14 cellular contexts compared by ENCODE assay signal in the genomic region with DNA sequence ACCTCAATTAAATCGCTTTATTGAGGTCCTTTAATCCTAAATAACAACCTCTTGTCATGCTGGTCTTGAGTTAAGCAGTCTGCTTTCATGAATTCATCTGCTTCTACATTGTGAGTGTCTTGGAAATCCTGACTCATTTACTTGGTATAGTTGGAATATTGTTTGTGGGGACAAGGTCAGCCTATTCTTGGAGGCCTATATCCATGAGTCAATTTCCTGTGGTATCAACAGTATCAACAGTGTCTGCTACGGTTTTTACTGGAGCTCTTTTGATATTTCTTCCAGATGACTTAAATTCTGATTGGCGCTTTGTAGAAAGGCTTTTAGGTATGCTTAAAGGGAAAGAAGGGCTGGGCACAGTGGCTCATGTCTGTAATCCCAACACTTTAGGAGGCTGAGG.
A peak's percentile ranks its signal among the peaks of the same experiment; 100 is the strongest.
DNase-seq lines count a peak whose midpoint lies in the region; ATAC-seq and TF ChIP-seq lines count a peak whose summit lies in the region.
"Had no signal": no experiment of that assay in that cellular context is flagged by ENCODE, and none has a peak within 500 bp of the region (broad histone marks: within the 10 kb centered on the region; RNA-seq: fewer than 3 reads in every experiment).

No MANE protein-coding gene starts in this region.

- H3K4me1 Mint-ChIP-seq in HFFc6 (ENCODE audit: low read depth) (peaks cover 46% of the 10 kb centered on the region), immature natural killer cell (peaks cover 71 to 88% of the 10 kb centered on the region in 2 donors), GM23338 (peaks cover 13% of the 10 kb centered on the region)
- H3K4me1 Mint-ChIP-seq in activated CD4-positive, alpha-beta memory T cell treated with anti-CD3 and anti-CD28 coated beads for 36 hours (ENCODE audit: low read depth): peaks cover 42% of the 10 kb centered on the region
- H3K4me1 Mint-ChIP-seq: nephron had no signal

- H3K27me3 Mint-ChIP-seq in HFFc6 (ENCODE audit: insufficient read depth) (peaks cover 2% of the 10 kb centered on the region), immature natural killer cell (ENCODE audit: low read depth in 3 of 3) (peaks cover 1 to 9% (median 3%) of the 10 kb centered on the region in 3 donors), GM23338 (ENCODE audit: insufficient read depth, low read depth, poor library complexity) (no peaks in the 10 kb centered on the region)
- H3K27me3 Mint-ChIP-seq in activated CD4-positive, alpha-beta memory T cell treated with anti-CD3 and anti-CD28 coated beads for 36 hours: no peaks in the 10 kb centered on the region

- TF ChIP-seq CTCF in AG10803 (conservative IDR thresholded peaks at IDR 0.05; ENCODE audit: low read length) (no peak), HFFc6 (IDR thresholded peaks at IDR 0.05) (no peak), GM23338 (conservative IDR thresholded peaks at IDR 0.05; ENCODE audit: low read depth in 2 of 2) (no peak)

- H4K20me1 ChIP-seq in GM23338 (replicated peaks; ENCODE audit: insufficient read depth): no peaks in the 10 kb centered on the region

- POLR2A ChIA-PET in activated CD4-positive, alpha-beta memory T cell treated with anti-CD3 and anti-CD28 coated beads for 36 hours (lab: Charles Lee): no interaction called here

- intact Hi-C loops in activated CD4-positive, alpha-beta memory T cell treated with anti-CD3 and anti-CD28 coated beads for 36 hours (cut with micrococcal nuclease): loop anchor here (2.0 to 10.0 kb wide), 2 partner anchors 100 to 160 kb away; no protein-coding TSS in a partner anchor
- intact Hi-C loops in Right ventricle myocardium inferior (cut with DNase I): no loop called here

- no peak overlapping the region for H3K27ac ChIP-seq in GM23338 (ENCODE audit: low read depth)

- no peak for ATAC-seq in GM23338
- no peak for ATAC-seq in Right ventricle myocardium inferior
- ATAC-seq in GM21515 (IDR thresholded peaks at IDR 0.05; ENCODE audit: unreplicated experiment): no peak
- ATAC-seq: heart left ventricle had no signal

- no peaks in the 10 kb centered on the region for H3K9me2 ChIP-seq in GM23338 (ENCODE audit: insufficient read depth)

- no peaks in the 10 kb centered on the region for H3K79me2 ChIP-seq in GM23338 (replicated peaks; ENCODE audit: insufficient read depth)

- H3K9me3 Mint-ChIP-seq in HFFc6 (peaks cover 3% of the 10 kb centered on the region; the same call in 1 of the 2 replicates), immature natural killer cell (peaks cover 0 to 25% (median 8%) of the 10 kb centered on the region in 6 donors), GM23338 (peaks cover 6% of the 10 kb centered on the region; the same call in 2 of the 3 replicates)
- H3K9me3 Mint-ChIP-seq in activated CD4-positive, alpha-beta memory T cell treated with anti-CD3 and anti-CD28 coated beads for 36 hours: peaks cover 14% of the 10 kb centered on the region

- no peak overlapping the region for H2AFZ ChIP-seq in GM23338

- H3K27me3 ChIP-seq in GM23338 (ENCODE audit: insufficient read depth): no peaks in the 10 kb centered on the region
- H3K27me3 ChIP-seq: heart left ventricle had no signal

- H3F3A ChIP-seq in GM23338 (replicated peaks; ENCODE audit: low read depth): no peaks in the 10 kb centered on the region

- H3K4me2 ChIP-seq in GM23338: no peak overlapping the region

- H3K27ac Mint-ChIP-seq in HFFc6 (peak overlapping the region; percentile 34), immature natural killer cell (peak overlapping the region; percentile 66 to 89 (median 81)), GM23338 (no peak overlapping the region)
- peak overlapping the region; percentile 80 for H3K27ac Mint-ChIP-seq in activated CD4-positive, alpha-beta memory T cell treated with anti-CD3 and anti-CD28 coated beads for 36 hours
- H3K27ac Mint-ChIP-seq: nephron had no signal

- CTCF ChIA-PET in activated CD4-positive, alpha-beta memory T cell treated with anti-CD3 and anti-CD28 coated beads for 36 hours (lab: Charles Lee): no interaction called here

- peak; percentile 85 for DNase-seq in AG10803 (ENCODE audit: low read depth)
- peak; percentile 94 for DNase-seq in HFFc6
- DNase-seq in activated CD4-positive, alpha-beta memory T cell treated with anti-CD3 and anti-CD28 coated beads for 36 hours: no peak
- no peak for DNase-seq in immature natural killer cell
- DNase-seq in GM23338 (ENCODE audit: low spot score): no peak
- DNase-seq in Right ventricle myocardium inferior (ENCODE audit: missing footprints): no peak
- DNase-seq in NK-92 (lab: John Stamatoyannopoulos, UW; ENCODE audit: unreplicated experiment): no peak
- DNase-seq: activated CD4-positive, CD25-positive, alpha-beta regulatory T cell; anterior cingulate cortex; heart left ventricle; Karpas-422; stimulated activated CD4-positive, alpha-beta T cell treated with anti-CD3 and anti-CD28 coated beads, Interleukin-4, amount 100 ng/mL, for 24 hours had no signal

- H3K4me3 Mint-ChIP-seq in HFFc6: peak overlapping the region; percentile 2; the same call in 1 of the 2 replicates
- no peak overlapping the region for H3K4me3 Mint-ChIP-seq in activated CD4-positive, alpha-beta memory T cell treated with anti-CD3 and anti-CD28 coated beads for 36 hours
- H3K4me3 Mint-ChIP-seq in immature natural killer cell: peak overlapping the region in 4 of 5 donors; percentile 31 to 69 (median 56)
- no peak overlapping the region for H3K4me3 Mint-ChIP-seq in GM23338
- H3K4me3 Mint-ChIP-seq: nephron had no signal

- H3K4me3 ChIP-seq in AG10803 (ENCODE audit: low read length): no peak overlapping the region
- H3K4me3 ChIP-seq in GM23338: no peak overlapping the region
- H3K4me3 ChIP-seq: heart left ventricle had no signal

- peaks cover 8% of the 10 kb centered on the region for H3K4me1 ChIP-seq in GM23338 (ENCODE audit: insufficient read depth)

- H3K36me3 ChIP-seq in GM23338 (ENCODE audit: insufficient read depth): no peaks in the 10 kb centered on the region
- H3K36me3 ChIP-seq: heart left ventricle had no signal

- H3K36me3 Mint-ChIP-seq in HFFc6 (ENCODE audit: low read depth) (no peaks in the 10 kb centered on the region), immature natural killer cell (peaks cover 4 to 17% (median 14%) of the 10 kb centered on the region in 3 donors), GM23338 (ENCODE audit: low read depth) (peaks cover 3% of the 10 kb centered on the region; the same call in 1 of the 3 replicates)
- peaks cover 11% of the 10 kb centered on the region for H3K36me3 Mint-ChIP-seq in activated CD4-positive, alpha-beta memory T cell treated with anti-CD3 and anti-CD28 coated beads for 36 hours

TF ChIP-seq in GM23338, 12 proteins besides CTCF, POLR2A, EP300 and RAD21:
- no peak for TF ChIP-seq POLR2AphosphoS5 (IDR thresholded peaks at IDR 0.05; ENCODE audit: low read depth)
- TF ChIP-seq CREB1 (CRISPR knock-in tag; IDR thresholded peaks at IDR 0.05; ENCODE audit: low read depth): no peak
- TF ChIP-seq, protein P1, sequence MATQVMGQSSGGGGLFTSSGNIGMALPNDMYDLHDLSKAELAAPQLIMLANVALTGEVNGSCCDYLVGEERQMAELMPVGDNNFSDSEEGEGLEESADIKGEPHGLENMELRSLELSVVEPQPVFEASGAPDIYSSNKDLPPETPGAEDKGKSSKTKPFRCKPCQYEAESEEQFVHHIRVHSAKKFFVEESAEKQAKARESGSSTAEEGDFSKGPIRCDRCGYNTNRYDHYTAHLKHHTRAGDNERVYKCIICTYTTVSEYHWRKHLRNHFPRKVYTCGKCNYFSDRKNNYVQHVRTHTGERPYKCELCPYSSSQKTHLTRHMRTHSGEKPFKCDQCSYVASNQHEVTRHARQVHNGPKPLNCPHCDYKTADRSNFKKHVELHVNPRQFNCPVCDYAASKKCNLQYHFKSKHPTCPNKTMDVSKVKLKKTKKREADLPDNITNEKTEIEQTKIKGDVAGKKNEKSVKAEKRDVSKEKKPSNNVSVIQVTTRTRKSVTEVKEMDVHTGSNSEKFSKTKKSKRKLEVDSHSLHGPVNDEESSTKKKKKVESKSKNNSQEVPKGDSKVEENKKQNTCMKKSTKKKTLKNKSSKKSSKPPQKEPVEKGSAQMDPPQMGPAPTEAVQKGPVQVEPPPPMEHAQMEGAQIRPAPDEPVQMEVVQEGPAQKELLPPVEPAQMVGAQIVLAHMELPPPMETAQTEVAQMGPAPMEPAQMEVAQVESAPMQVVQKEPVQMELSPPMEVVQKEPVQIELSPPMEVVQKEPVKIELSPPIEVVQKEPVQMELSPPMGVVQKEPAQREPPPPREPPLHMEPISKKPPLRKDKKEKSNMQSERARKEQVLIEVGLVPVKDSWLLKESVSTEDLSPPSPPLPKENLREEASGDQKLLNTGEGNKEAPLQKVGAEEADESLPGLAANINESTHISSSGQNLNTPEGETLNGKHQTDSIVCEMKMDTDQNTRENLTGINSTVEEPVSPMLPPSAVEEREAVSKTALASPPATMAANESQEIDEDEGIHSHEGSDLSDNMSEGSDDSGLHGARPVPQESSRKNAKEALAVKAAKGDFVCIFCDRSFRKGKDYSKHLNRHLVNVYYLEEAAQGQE (IDR thresholded peaks at IDR 0.05; ENCODE audit: unreplicated experiment): no peak
- TF ChIP-seq, protein P2, sequence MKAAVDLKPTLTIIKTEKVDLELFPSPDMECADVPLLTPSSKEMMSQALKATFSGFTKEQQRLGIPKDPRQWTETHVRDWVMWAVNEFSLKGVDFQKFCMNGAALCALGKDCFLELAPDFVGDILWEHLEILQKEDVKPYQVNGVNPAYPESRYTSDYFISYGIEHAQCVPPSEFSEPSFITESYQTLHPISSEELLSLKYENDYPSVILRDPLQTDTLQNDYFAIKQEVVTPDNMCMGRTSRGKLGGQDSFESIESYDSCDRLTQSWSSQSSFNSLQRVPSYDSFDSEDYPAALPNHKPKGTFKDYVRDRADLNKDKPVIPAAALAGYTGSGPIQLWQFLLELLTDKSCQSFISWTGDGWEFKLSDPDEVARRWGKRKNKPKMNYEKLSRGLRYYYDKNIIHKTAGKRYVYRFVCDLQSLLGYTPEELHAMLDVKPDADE (IDR thresholded peaks at IDR 0.05): no peak
- TF ChIP-seq EZH2 (IDR thresholded peaks at IDR 0.05; ENCODE audit: low read depth, unreplicated experiment): no peak
- TF ChIP-seq ZNF331 (CRISPR knock-in tag; IDR thresholded peaks at IDR 0.05; ENCODE audit: low read depth): no peak
- no peak for TF ChIP-seq EZH2phosphoT487 (IDR thresholded peaks at IDR 0.05; ENCODE audit: unreplicated experiment)
- TF ChIP-seq STAT1 (IDR thresholded peaks at IDR 0.05; ENCODE audit: unreplicated experiment): no peak
- no peak for TF ChIP-seq JUNB (IDR thresholded peaks at IDR 0.05; ENCODE audit: unreplicated experiment)

Comparison
In these comparisons a context has a peak if more than half of its experiments do, and no peak if none do; other contexts are left out.
1. DNase-seq: peak in AG10803 (single experiment) and HFFc6 (single experiment); none in activated CD4-positive, alpha-beta memory T cell treated with anti-CD3 and anti-CD28 coated beads for 36 hours (single experiment), immature natural killer cell (0 of 3), GM23338 (single experiment), Right ventricle myocardium inferior (single experiment) and NK-92 (single experiment).
2. H3K4me3 Mint-ChIP-seq: peak in HFFc6 (single experiment) and immature natural killer cell (4 of 5); none in activated CD4-positive, alpha-beta memory T cell treated with anti-CD3 and anti-CD28 coated beads for 36 hours (single experiment) and GM23338 (single experiment).